Comparison of ENCODE assay signal across 8 cellular contexts in genomic region chr22:36368359-36368983, GRCh38. TPM values are rescaled to one million over a fixed set of nuclear protein-coding genes. Genes with fewer than 3 reads are reported as not detected.
DNase-seq lines count a peak whose midpoint lies in the region; ATAC-seq and TF ChIP-seq lines count a peak whose summit lies in the region.

No MANE protein-coding gene starts in this region.

- no peaks in the 10 kb centered on the region for H3K27me3 ChIP-seq in BLaER1
- no peaks in the 10 kb centered on the region for H3K27me3 ChIP-seq in subcutaneous abdominal adipose tissue (ENCODE audit: control insufficient read depth in 5 of 5, insufficient read depth in 4 of 5, low read length in 5 of 5)

- H3K4me3 Mint-ChIP-seq in immature natural killer cell: peak overlapping the region; percentile 76 to 90 (median 77)

- H3K4me1 Mint-ChIP-seq in immature natural killer cell: peaks cover 97% of the 10 kb centered on the region in 2 donors

- no peaks in the 10 kb centered on the region for H3K9me3 ChIP-seq in BLaER1
- H3K9me3 ChIP-seq in subcutaneous abdominal adipose tissue (ENCODE audit: control insufficient read depth in 5 of 5, low read length in 5 of 5): no peaks in the 10 kb centered on the region

- no peak overlapping the region for H3K4me3 ChIP-seq in BLaER1
- no peak overlapping the region for H3K4me3 ChIP-seq in LNCaP clone FGC (ENCODE audit: low read depth, low read length)
- no peak overlapping the region for H3K4me3 ChIP-seq in astrocyte of the spinal cord (ENCODE audit: low read depth, low read length)
- H3K4me3 ChIP-seq in subcutaneous abdominal adipose tissue (ENCODE audit: low read depth in 1 of 5, low read length in 5 of 5): peak overlapping the region in 4 of 5 donors; percentile 3 to 48 (median 23)

- H3K36me3 ChIP-seq in BLaER1 (peaks cover 73% of the 10 kb centered on the region), subcutaneous abdominal adipose tissue (ENCODE audit: control insufficient read depth in 5 of 5, insufficient read depth in 5 of 5, low read length in 5 of 5) (peaks cover 0 to 13% (median 3%) of the 10 kb centered on the region in 5 donors)

- no peaks in the 10 kb centered on the region for H3K9me3 Mint-ChIP-seq in immature natural killer cell

- peak overlapping the region; percentile 100 for H3K4me2 ChIP-seq in BLaER1

- H3K27ac ChIP-seq in BLaER1: no peak overlapping the region
- H3K27ac ChIP-seq in subcutaneous abdominal adipose tissue (ENCODE audit: low read depth, low read length): peak overlapping the region; percentile 86

- no peak overlapping the region for H3K9ac ChIP-seq in BLaER1
- H3K9ac ChIP-seq in subcutaneous abdominal adipose tissue (ENCODE audit: low read length in 5 of 5): no peak overlapping the region

- H3K4me1 ChIP-seq in BLaER1 (peaks cover 100% of the 10 kb centered on the region), subcutaneous abdominal adipose tissue (ENCODE audit: control insufficient read depth in 5 of 5, insufficient read depth in 5 of 5, low read length in 5 of 5) (peaks cover 28 to 99% (median 89%) of the 10 kb centered on the region in 5 donors)

- no peak for DNase-seq in LNCaP clone FGC (ENCODE audit: low read depth)
- peak; percentile 79 for DNase-seq in astrocyte of the spinal cord (ENCODE audit: low read depth, low spot score)
- DNase-seq in immature natural killer cell: no peak
- no peak for DNase-seq in NCI-H2107 treated with DMSO at 0.1 percent for 48 hours (lab: John Stamatoyannopoulos, UW; ENCODE audit: unreplicated experiment)

- H3K27me3 Mint-ChIP-seq in immature natural killer cell (ENCODE audit: low read depth in 3 of 3): peaks cover 5 to 16% (median 9%) of the 10 kb centered on the region in 3 donors

- no peaks in the 10 kb centered on the region for H3K36me3 Mint-ChIP-seq in immature natural killer cell

- in situ Hi-C loops in astrocyte of the spinal cord (cut with HindIII; ENCODE audit: low sequenced_read_pairs): no loop called here

- ATAC-seq in GM18502 (IDR thresholded peaks at IDR 0.05; ENCODE audit: poor library complexity, unreplicated experiment): no peak
- no peak for ATAC-seq in HG03139 (IDR thresholded peaks at IDR 0.05; ENCODE audit: unreplicated experiment)

- 0 out of 2 replicates have a peak, but pooled peaks have one; percentile 7 for TF ChIP-seq CTCF in LNCaP clone FGC (IDR thresholded peaks at IDR 0.05; ENCODE audit: control insufficient read depth, extremely low read depth, insufficient read depth)
- TF ChIP-seq CTCF in astrocyte of the spinal cord (IDR thresholded peaks at IDR 0.05; ENCODE audit: low read depth, low read length): peak; percentile 9

- H3K27ac Mint-ChIP-seq in immature natural killer cell: peak overlapping the region; percentile 81 to 98 (median 96)

- H4K20me1 ChIP-seq in BLaER1: peaks cover 100% of the 10 kb centered on the region

RNA-seq across cellular contexts. Expression of gene MYH9, which starts 19.3 kb away (rescaled TPM):
- 100 to 1,000 TPM in 1 of 3 donors, 10 to 100 TPM in 1, 1 to 10 TPM in 1; 8.7 to 355 (median 40.2) TPM for polyA plus RNA-seq in immature natural killer cell

Comparison
In these comparisons a context has a peak if more than half of its experiments do, and no peak if none do; other contexts are left out.
1. H3K4me3 ChIP-seq: peak in subcutaneous abdominal adipose tissue (4 of 5); none in BLaER1 (single experiment), LNCaP clone FGC (single experiment) and astrocyte of the spinal cord (single experiment).